In genomic region chr2:121189656-121190381, GRCh38 we compare ENCODE assay signal across 3 cellular contexts.
A peak's percentile ranks its signal among the peaks of the same experiment; 100 is the strongest.
TF ChIP-seq lines count a peak whose summit lies in the region.

No MANE protein-coding gene starts in this region.

TF ChIP-seq in liver, 16 proteins besides CTCF, POLR2A, EP300 and RAD21:
- TF ChIP-seq ZBTB33 (IDR thresholded peaks at IDR 0.05) (no peak), YY1 (IDR thresholded peaks at IDR 0.05) (no peak), HNF4A (conservative IDR thresholded peaks at IDR 0.05) (peak; percentile 61 to 76)

TF ChIP-seq in HepG2, 621 proteins besides CTCF, POLR2A, EP300 and RAD21 (continued from another document):
- TF ChIP-seq ZNF839 (CRISPR knock-in tag; IDR thresholded peaks at IDR 0.05; ENCODE audit: borderline replicate concordance) (no peak), DR1 (CRISPR knock-in tag; IDR thresholded peaks at IDR 0.05) (no peak), ZNF431 (CRISPR knock-in tag; IDR thresholded peaks at IDR 0.05; ENCODE audit: borderline replicate concordance, low read depth) (no peak), SCMH1 (CRISPR knock-in tag; IDR thresholded peaks at IDR 0.05; ENCODE audit: borderline replicate concordance) (no peak), UBTF (CRISPR knock-in tag; IDR thresholded peaks at IDR 0.05) (no peak), ZBTB25 (CRISPR knock-in tag; IDR thresholded peaks at IDR 0.05) (no peak), ZNF354B (CRISPR knock-in tag; IDR thresholded peaks at IDR 0.05) (no peak), CHCHD3 (CRISPR knock-in tag; IDR thresholded peaks at IDR 0.05) (no peak), ZMYM2 (CRISPR knock-in tag; IDR thresholded peaks at IDR 0.05) (no peak), ZNF20 (CRISPR knock-in tag; IDR thresholded peaks at IDR 0.05) (no peak), SNAPC4 (CRISPR knock-in tag; IDR thresholded peaks at IDR 0.05) (no peak)
- TF ChIP-seq, protein P1, sequence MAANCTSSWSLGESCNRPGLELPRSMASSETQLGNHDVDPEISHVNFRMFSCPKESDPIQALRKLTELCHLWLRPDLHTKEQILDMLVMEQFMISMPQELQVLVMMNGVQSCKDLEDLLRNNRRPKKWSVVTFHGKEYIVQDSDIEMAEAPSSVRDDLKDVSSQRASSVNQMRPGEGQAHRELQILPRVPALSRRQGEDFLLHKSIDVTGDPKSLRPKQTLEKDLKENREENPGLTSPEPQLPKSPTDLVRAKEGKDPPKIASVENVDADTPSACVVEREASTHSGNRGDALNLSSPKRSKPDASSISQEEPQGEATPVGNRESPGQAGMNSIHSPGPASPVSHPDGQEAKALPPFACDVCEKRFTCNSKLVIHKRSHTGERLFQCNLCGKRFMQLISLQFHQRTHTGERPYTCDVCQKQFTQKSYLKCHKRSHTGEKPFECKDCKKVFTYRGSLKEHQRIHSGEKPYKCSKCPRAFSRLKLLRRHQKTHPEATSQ (CRISPR knock-in tag; IDR thresholded peaks at IDR 0.05; ENCODE audit: borderline replicate concordance), result no peak

TF ChIP-seq in K562, 482 proteins besides CTCF, POLR2A, EP300 and RAD21 (continued from another document):
- TF ChIP-seq, protein P2, sequence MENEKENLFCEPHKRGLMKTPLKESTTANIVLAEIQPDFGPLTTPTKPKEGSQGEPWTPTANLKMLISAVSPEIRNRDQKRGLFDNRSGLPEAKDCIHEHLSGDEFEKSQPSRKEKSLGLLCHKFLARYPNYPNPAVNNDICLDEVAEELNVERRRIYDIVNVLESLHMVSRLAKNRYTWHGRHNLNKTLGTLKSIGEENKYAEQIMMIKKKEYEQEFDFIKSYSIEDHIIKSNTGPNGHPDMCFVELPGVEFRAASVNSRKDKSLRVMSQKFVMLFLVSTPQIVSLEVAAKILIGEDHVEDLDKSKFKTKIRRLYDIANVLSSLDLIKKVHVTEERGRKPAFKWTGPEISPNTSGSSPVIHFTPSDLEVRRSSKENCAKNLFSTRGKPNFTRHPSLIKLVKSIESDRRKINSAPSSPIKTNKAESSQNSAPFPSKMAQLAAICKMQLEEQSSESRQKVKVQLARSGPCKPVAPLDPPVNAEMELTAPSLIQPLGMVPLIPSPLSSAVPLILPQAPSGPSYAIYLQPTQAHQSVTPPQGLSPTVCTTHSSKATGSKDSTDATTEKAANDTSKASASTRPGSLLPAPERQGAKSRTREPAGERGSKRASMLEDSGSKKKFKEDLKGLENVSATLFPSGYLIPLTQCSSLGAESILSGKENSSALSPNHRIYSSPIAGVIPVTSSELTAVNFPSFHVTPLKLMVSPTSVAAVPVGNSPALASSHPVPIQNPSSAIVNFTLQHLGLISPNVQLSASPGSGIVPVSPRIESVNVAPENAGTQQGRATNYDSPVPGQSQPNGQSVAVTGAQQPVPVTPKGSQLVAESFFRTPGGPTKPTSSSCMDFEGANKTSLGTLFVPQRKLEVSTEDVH (IDR thresholded peaks at IDR 0.05; ENCODE audit: low read depth, partially characterized antibody), result no peak
